In the genomic region with DNA sequence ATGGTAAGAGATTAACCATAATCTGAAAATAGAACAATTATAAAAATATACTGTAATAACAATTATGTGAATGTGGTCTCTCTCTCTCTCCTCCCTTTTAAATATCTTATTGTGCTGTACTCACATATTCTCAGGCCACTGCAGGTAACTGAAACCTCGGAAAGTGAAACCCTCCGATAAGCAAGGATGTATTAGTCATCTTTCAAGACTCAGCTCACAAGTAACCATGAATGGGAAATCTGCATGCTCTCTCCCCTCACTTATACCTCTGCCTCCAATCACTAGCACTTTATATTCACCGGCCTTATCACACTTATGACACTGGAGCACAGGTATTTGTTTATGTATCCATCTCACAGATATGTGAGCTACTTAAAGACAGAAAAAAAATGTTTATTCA, we compare ENCODE assay signal across 15 cellular contexts.
A peak's percentile ranks its signal among the peaks of the same experiment; 100 is the strongest.
DNase-seq lines count a peak whose midpoint lies in the region; ATAC-seq, FAIRE-seq and TF ChIP-seq lines count a peak whose summit lies in the region.
"Had no signal": no experiment of that assay in that cellular context is flagged by ENCODE, and none has a peak within 500 bp of the region (broad histone marks: within the 10 kb centered on the region; RNA-seq: fewer than 3 reads in every experiment).

No MANE protein-coding gene starts in this region.

- H3K27me3 ChIP-seq in GM12878 (replicated peaks in 1 of 2; ENCODE audit: control insufficient read depth in 2 of 2, insufficient read depth in 2 of 2, low read length in 1 of 2): no peaks in the 10 kb centered on the region
- H3K27me3 ChIP-seq: upper lobe of left lung had no signal

- H4K20me1 ChIP-seq in GM12878 (ENCODE audit: control insufficient read depth, insufficient read depth): no peaks in the 10 kb centered on the region

- peak; percentile 63 for FAIRE-seq in GM18507 (lab: Jason Lieb, UNC)
- peak; percentile 18 for FAIRE-seq in GM12878 (lab: Jason Lieb, UNC)
- FAIRE-seq: astrocyte, endometrium, H1 had no signal

- H3K4me3 Mint-ChIP-seq in glutamatergic neuron (ENCODE audit: unreplicated experiment): no peak overlapping the region
- H3K4me3 Mint-ChIP-seq: CD14-positive monocyte had no signal

- no peaks in the 10 kb centered on the region for H3K4me1 ChIP-seq in GM12878 (ENCODE audit: control insufficient read depth, insufficient read depth, low read length)
- H3K4me1 ChIP-seq: upper lobe of left lung had no signal

- TF ChIP-seq RAD21 in GM12878 (IDR thresholded peaks at IDR 0.05; ENCODE audit: insufficient read depth, low read depth, low read length): no peak

- intact Hi-C loops in GM12878 (cut with micrococcal nuclease; ENCODE audit: unreplicated experiment): loop anchor here (10.0 kb wide), 1 partner anchor 258 kb away; no protein-coding TSS in a partner anchor

- no peaks in the 10 kb centered on the region for H3K27me3 Mint-ChIP-seq in glutamatergic neuron (ENCODE audit: unreplicated experiment)

- ATAC-seq in GM21360 (IDR thresholded peaks at IDR 0.05; ENCODE audit: unreplicated experiment) (peak; percentile 84), HG03139 (IDR thresholded peaks at IDR 0.05; ENCODE audit: unreplicated experiment) (peak; percentile 85), GM12878 (peak; percentile 51), HG03521 (IDR thresholded peaks at IDR 0.05; ENCODE audit: unreplicated experiment) (no peak)

- 35% methylated on average over 3 of the region's 3 CpGs for WGBS in GM12878 (ENCODE audit: insufficient coverage, insufficient replicate concordance, low lambda C conversion rate, missing lambda C conversion rate)

- CTCF ChIA-PET in GM12878 (lab: Yijun Ruan, JAX) (interaction anchor here (1.5 kb wide), 1 partner anchor 12 kb away, joined by 5 read pairs; no protein-coding TSS in a partner anchor), GM10248 (lab: Yijun Ruan, JAX) (no interaction called here)

- no peaks in the 10 kb centered on the region for H3K36me3 ChIP-seq in GM12878 (ENCODE audit: control insufficient read depth in 2 of 2, insufficient read depth in 2 of 2, low read length in 1 of 2)
- H3K36me3 ChIP-seq: upper lobe of left lung had no signal

- H3K36me3 Mint-ChIP-seq in glutamatergic neuron (ENCODE audit: unreplicated experiment): no peaks in the 10 kb centered on the region
- H3K36me3 Mint-ChIP-seq: CD14-positive monocyte had no signal

- no TSS peak for BruUV-seq in GM12878 (replicated peaks; lab: Mats Ljungman, UMichigan)

- in situ Hi-C loops in GM12878 (cut with MboI): no loop called here

- H3K27ac ChIP-seq in GM12878 (ENCODE audit: control insufficient read depth, insufficient read depth): no peak overlapping the region
- H3K27ac ChIP-seq: upper lobe of left lung had no signal

- SMC1A ChIA-PET in GM12878 (lab: Charles Lee; ENCODE audit: uncharacterized antibody, unreplicated experiment): no interaction called here

- TF ChIP-seq EP300 in GM12878 (IDR thresholded peaks at IDR 0.05; ENCODE audit: borderline replicate concordance in 1 of 2, control insufficient read depth in 1 of 2, low read depth in 2 of 2, low read length in 2 of 2): no peak

- POLR2A ChIA-PET in GM12878 (lab: Charles Lee): no interaction called here
- POLR2A ChIA-PET in GM10248 (lab: Yijun Ruan, JAX): no interaction called here

- H3K27ac Mint-ChIP-seq in glutamatergic neuron (ENCODE audit: unreplicated experiment): no peak overlapping the region
- H3K27ac Mint-ChIP-seq: CD14-positive monocyte had no signal

- H3K9me3 Mint-ChIP-seq in glutamatergic neuron (ENCODE audit: unreplicated experiment): no peaks in the 10 kb centered on the region
- H3K9me3 Mint-ChIP-seq: CD14-positive monocyte had no signal

- no peak overlapping the region for H3K4me3 ChIP-seq in GM12878
- H3K4me3 ChIP-seq: upper lobe of left lung had no signal

- no peak overlapping the region for H3K4me2 ChIP-seq in GM12878 (ENCODE audit: control insufficient read depth, insufficient read depth)

- TF ChIP-seq POLR2A in GM12878 (IDR thresholded peaks at IDR 0.05; ENCODE audit: low read depth, low read length): no peak

- DNase-seq in GM18507 (ENCODE audit: extremely low spot score, insufficient read length, low read depth) (no peak), GM12878 (ENCODE audit: low read depth, low spot score) (no peak), NCI-H1694 treated with DMSO at 0.1 percent for 48 hours (lab: John Stamatoyannopoulos, UW) (no peak), GM10248 (ENCODE audit: extremely low spot score) (no peak), glutamatergic neuron (no peak)
- DNase-seq: midbrain, retina, upper lobe of left lung had no signal

- RAD21 ChIA-PET in GM12878 (lab: Charles Lee; ENCODE audit: unreplicated experiment): no interaction called here

- H3K9me3 ChIP-seq in GM12878 (replicated peaks; ENCODE audit: control insufficient read depth, insufficient read depth, low read length): no peaks in the 10 kb centered on the region
- H3K9me3 ChIP-seq: upper lobe of left lung had no signal

- H2AFZ ChIP-seq in GM12878 (ENCODE audit: control insufficient read depth, low read depth, low read length): no peak overlapping the region

- H3K79me2 ChIP-seq in GM12878 (ENCODE audit: control insufficient read depth, insufficient read depth, low read length): no peaks in the 10 kb centered on the region

- no peaks in the 10 kb centered on the region for H3K4me1 Mint-ChIP-seq in glutamatergic neuron (ENCODE audit: low read depth, unreplicated experiment)
- H3K4me1 Mint-ChIP-seq: CD14-positive monocyte had no signal

- TF ChIP-seq CTCF in GM12878 (IDR thresholded peaks at IDR 0.05 in 2 of 3, conservative IDR thresholded peaks at IDR 0.05 in 1 of 3; ENCODE audit: control insufficient read depth in 2 of 3, extremely low read depth in 1 of 3, insufficient read depth in 1 of 3, low read depth in 3 of 3, low read length in 3 of 3): no peak
- no peak for TF ChIP-seq CTCF in GM10248 (IDR thresholded peaks at IDR 0.05; ENCODE audit: control extremely low read depth, extremely low read depth, low read depth, missing control alignments)
- no peak for TF ChIP-seq CTCF in glutamatergic neuron (IDR thresholded peaks at IDR 0.05; ENCODE audit: partially characterized antibody, unreplicated experiment)

- no peak overlapping the region for H3K9ac ChIP-seq in GM12878 (ENCODE audit: control insufficient read depth, insufficient read depth, low read length)

TF ChIP-seq in GM12878, 131 proteins besides CTCF, POLR2A, EP300 and RAD21:
- TF ChIP-seq, protein P1, sequence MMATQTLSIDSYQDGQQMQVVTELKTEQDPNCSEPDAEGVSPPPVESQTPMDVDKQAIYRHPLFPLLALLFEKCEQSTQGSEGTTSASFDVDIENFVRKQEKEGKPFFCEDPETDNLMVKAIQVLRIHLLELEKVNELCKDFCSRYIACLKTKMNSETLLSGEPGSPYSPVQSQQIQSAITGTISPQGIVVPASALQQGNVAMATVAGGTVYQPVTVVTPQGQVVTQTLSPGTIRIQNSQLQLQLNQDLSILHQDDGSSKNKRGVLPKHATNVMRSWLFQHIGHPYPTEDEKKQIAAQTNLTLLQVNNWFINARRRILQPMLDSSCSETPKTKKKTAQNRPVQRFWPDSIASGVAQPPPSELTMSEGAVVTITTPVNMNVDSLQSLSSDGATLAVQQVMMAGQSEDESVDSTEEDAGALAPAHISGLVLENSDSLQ (IDR thresholded peaks at IDR 0.05): no peak
- TF ChIP-seq ETV6 (conservative IDR thresholded peaks at IDR 0.05 in 1 of 2, IDR thresholded peaks at IDR 0.05 in 1 of 2; ENCODE audit: borderline replicate concordance in 1 of 2, low read depth in 1 of 2): 0 out of 4 replicates have a peak, but pooled peaks of 1 of the 2 experiments have one; percentile 31
